8 cellular contexts compared by ENCODE assay signal in the genomic region with DNA sequence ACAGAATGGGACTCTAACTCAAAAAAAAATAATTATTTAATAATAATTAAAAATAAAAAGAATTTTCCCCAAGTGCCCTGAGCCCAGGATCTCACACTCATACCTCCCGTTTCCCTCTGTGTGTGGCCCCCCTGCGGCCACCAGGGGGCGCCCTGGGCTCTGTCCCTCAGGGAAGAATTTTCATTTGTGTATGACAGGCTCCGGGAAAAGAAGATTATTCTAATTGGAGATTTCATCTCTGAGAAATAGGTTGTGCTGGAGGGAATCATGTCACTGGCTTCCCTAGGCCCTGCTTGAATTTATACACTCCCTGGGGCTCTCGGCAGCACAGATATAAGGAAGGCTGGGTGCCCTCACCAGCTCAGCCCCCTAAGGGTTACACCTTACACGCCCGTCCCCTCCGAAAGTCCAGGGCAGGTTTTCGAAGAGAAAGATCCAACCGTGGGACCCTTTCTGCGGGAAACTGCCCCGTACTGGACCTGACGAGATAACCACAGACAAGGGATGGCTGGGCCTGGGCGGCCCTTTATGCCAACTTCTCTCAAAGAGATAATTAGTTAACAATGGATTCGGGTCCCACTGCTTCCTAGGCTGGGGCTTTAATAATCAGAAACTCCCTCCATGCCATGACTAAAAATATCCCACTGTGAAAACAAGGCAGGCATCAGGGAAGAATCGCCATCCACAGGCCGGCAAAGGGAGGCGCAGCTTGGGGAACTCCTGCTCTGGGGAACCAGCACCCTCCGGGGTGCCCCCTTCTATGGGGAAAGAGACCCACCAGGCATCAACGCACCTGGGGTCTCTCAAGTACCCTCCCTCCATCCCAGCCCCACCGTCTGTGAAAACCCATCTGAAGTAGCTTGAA.
DNase-seq lines count a peak whose midpoint lies in the region; ATAC-seq and TF ChIP-seq lines count a peak whose summit lies in the region.

No MANE protein-coding gene starts in this region.

- H3K18ac ChIP-seq in mesendoderm (ENCODE audit: low read length) = no peak overlapping the region

- peak; percentile 85 for DNase-seq in BE2C
- peak; percentile 21 for DNase-seq in HCT116 (ENCODE audit: low read depth, low spot score)
- peak; percentile 60 for DNase-seq in NCI-H748 (lab: John Stamatoyannopoulos, UW; ENCODE audit: unreplicated experiment)
- DNase-seq in activated CD8-positive, alpha-beta T cell treated with anti-CD3 and anti-CD28 coated beads for 36 hours = peak; percentile 80
- peak; percentile 66 for DNase-seq in effector CD4-positive, alpha-beta T cell
- peak; percentile 67 for DNase-seq in mesendoderm
- DNase-seq in stimulated activated CD8-positive, alpha-beta memory T cell treated with anti-CD3 and anti-CD28 coated beads, Interleukin-12 subunit alpha, Interleukin-12 subunit beta, amount 100 ng/mL, for 1 hour (ENCODE audit: low read depth) = peak; percentile 63

- H3K23ac ChIP-seq in mesendoderm (ENCODE audit: low read length) = no peak overlapping the region

- RAD21 ChIA-PET in HCT116 (lab: Charles Lee; ENCODE audit: low non-redundant PET in 1 of 2, low total read pairs in 2 of 2, uncharacterized antibody in 2 of 2, unreplicated experiment in 2 of 2) = interaction anchor here in 1 of 2 experiments (1.5 kb wide), 1 partner anchor 53 kb away, joined by 4 read pairs; no protein-coding TSS in a partner anchor

- H3K27me3 ChIP-seq in BE2C (no peaks in the 10 kb centered on the region), HCT116 (ENCODE audit: insufficient read depth, low read length) (no peaks in the 10 kb centered on the region), mesendoderm (ENCODE audit: insufficient read depth, low read length, poor library complexity) (no peaks in the 10 kb centered on the region)

- no peak overlapping the region for H4K8ac ChIP-seq in mesendoderm (ENCODE audit: low read depth, low read length)

- TF ChIP-seq POLR2A in HCT116 (IDR thresholded peaks at IDR 0.05; ENCODE audit: borderline replicate concordance, extremely low read depth, insufficient read depth, insufficient read length) = no peak

- H3K36me3 Mint-ChIP-seq in activated CD8-positive, alpha-beta T cell treated with anti-CD3 and anti-CD28 coated beads for 36 hours (ENCODE audit: low read depth) = peaks cover 2% of the 10 kb centered on the region

- ATAC-seq in HCT116 (peak; percentile 96), HG02610 (IDR thresholded peaks at IDR 0.05; ENCODE audit: unreplicated experiment) (no peak)
- ATAC-seq in activated CD8-positive, alpha-beta T cell treated with anti-CD3 and anti-CD28 coated beads for 36 hours = peak; percentile 78

- no peak overlapping the region for H3K56ac ChIP-seq in mesendoderm (ENCODE audit: low read length)

- H2AK5ac ChIP-seq in mesendoderm (ENCODE audit: low read length) = no peak overlapping the region

- BruUV-seq in HCT116 (replicated peaks; lab: Mats Ljungman, UMichigan) = no TSS peak

- peak overlapping the region; percentile 56 for H2AFZ ChIP-seq in HCT116 (ENCODE audit: low read depth, low read length, poor library complexity, severe bottlenecking)

- H3K9ac ChIP-seq in HCT116 (ENCODE audit: low read length) = peak overlapping the region; percentile 1; the same call in 1 of the 2 replicates
- H3K9ac ChIP-seq in mesendoderm (ENCODE audit: low read length) = no peak overlapping the region

- no peak overlapping the region for H4K5ac ChIP-seq in mesendoderm (ENCODE audit: low read length)

- H3K79me2 ChIP-seq in HCT116 (ENCODE audit: insufficient read depth, low read length) = no peaks in the 10 kb centered on the region
- H3K79me2 ChIP-seq in mesendoderm (ENCODE audit: control insufficient read depth, insufficient read depth, low read length) = no peaks in the 10 kb centered on the region

- no peaks in the 10 kb centered on the region for H3K27me3 Mint-ChIP-seq in activated CD8-positive, alpha-beta T cell treated with anti-CD3 and anti-CD28 coated beads for 36 hours

- no peaks in the 10 kb centered on the region for H3K9me2 ChIP-seq in HCT116 (ENCODE audit: insufficient read depth)

- POLR2A ChIA-PET in HCT116 (lab: Charles Lee) = no interaction called here
- POLR2A ChIA-PET in activated CD8-positive, alpha-beta T cell treated with anti-CD3 and anti-CD28 coated beads for 36 hours (lab: Charles Lee) = interaction anchor here (1.1 kb wide), 1 partner anchor 19 kb away, joined by 3 read pairs; no protein-coding TSS in a partner anchor

- H3K36me3 ChIP-seq in BE2C (no peaks in the 10 kb centered on the region), HCT116 (ENCODE audit: control insufficient read depth in 1 of 2, insufficient read depth in 2 of 2, low read length in 2 of 2) (no peaks in the 10 kb centered on the region), mesendoderm (ENCODE audit: control insufficient read depth, insufficient read depth, low read length) (peaks cover 9% of the 10 kb centered on the region)

- H3K27ac Mint-ChIP-seq in activated CD8-positive, alpha-beta T cell treated with anti-CD3 and anti-CD28 coated beads for 36 hours = no peak overlapping the region

- no peak overlapping the region for H3K4me3 Mint-ChIP-seq in activated CD8-positive, alpha-beta T cell treated with anti-CD3 and anti-CD28 coated beads for 36 hours

- TF ChIP-seq RAD21 in HCT116 (IDR thresholded peaks at IDR 0.05; ENCODE audit: low read depth) = peak; percentile 78

- H3K79me1 ChIP-seq in mesendoderm (ENCODE audit: low read length) = peaks cover 5% of the 10 kb centered on the region

- H3K4ac ChIP-seq in mesendoderm (ENCODE audit: low read depth, low read length) = no peak overlapping the region

- CTCF ChIA-PET in HCT116 (lab: Charles Lee) = interaction anchor here (0.7 to 2.0 kb wide), 7 partner anchors 8 to 181 kb away, joined by 3 to 9 read pairs (median 3); partner anchors contain the start of gene MORN3
- CTCF ChIA-PET in activated CD8-positive, alpha-beta T cell treated with anti-CD3 and anti-CD28 coated beads for 36 hours (lab: Charles Lee) = interaction anchor here (0.6 to 3.9 kb wide), 26 partner anchors 9 to 212 kb away, joined by 3 to 25 read pairs (median 4); partner anchors contain the start of gene MORN3

- TF ChIP-seq CTCF in BE2C (IDR thresholded peaks at IDR 0.05; ENCODE audit: low read depth, low read length) = peak; percentile 98
- peak; percentile 85 to 98 (median 86) for TF ChIP-seq CTCF in HCT116 (IDR thresholded peaks at IDR 0.05 in 2 of 3, conservative IDR thresholded peaks at IDR 0.05 in 1 of 3; ENCODE audit: borderline replicate concordance in 1 of 3, insufficient read depth in 1 of 3, low read depth in 2 of 3, low read length in 2 of 3)
- peak; percentile 99 for TF ChIP-seq CTCF in activated CD8-positive, alpha-beta T cell treated with anti-CD3 and anti-CD28 coated beads for 36 hours (IDR thresholded peaks at IDR 0.05)

- H3K4me1 ChIP-seq in BE2C = peaks cover 7% of the 10 kb centered on the region; the same call in 1 of the 2 replicates
- H3K4me1 ChIP-seq in HCT116 (ENCODE audit: control insufficient read depth in 1 of 2, insufficient read depth in 2 of 2, low read length in 2 of 2) = peaks cover 6 to 17% of the 10 kb centered on the region in 2 experiments; a peak in 3 of 4 replicates
- H3K4me1 ChIP-seq in mesendoderm (ENCODE audit: control insufficient read depth, low read depth, low read length) = no peaks in the 10 kb centered on the region

- peak overlapping the region; percentile 46 for H3K4me2 ChIP-seq in HCT116 (ENCODE audit: low read length)
- no peak overlapping the region for H3K4me2 ChIP-seq in mesendoderm (ENCODE audit: low read length)

- H4K20me1 ChIP-seq in HCT116 (ENCODE audit: insufficient read depth) = no peaks in the 10 kb centered on the region

- H3K4me1 Mint-ChIP-seq in activated CD8-positive, alpha-beta T cell treated with anti-CD3 and anti-CD28 coated beads for 36 hours (ENCODE audit: low read depth) = peaks cover 17% of the 10 kb centered on the region

- H2BK5ac ChIP-seq in mesendoderm (ENCODE audit: low read length) = no peak overlapping the region

- no peak overlapping the region for H2BK15ac ChIP-seq in mesendoderm (replicated peaks; ENCODE audit: low read depth)

- intact Hi-C loops in HCT116 (cut with micrococcal nuclease) = loop anchor here (1.0 to 5.0 kb wide), 2 partner anchors 127 to 182 kb away; partner anchors contain the start of gene ORAI1
- intact Hi-C loops in activated CD8-positive, alpha-beta T cell treated with anti-CD3 and anti-CD28 coated beads for 36 hours (cut with micrococcal nuclease) = loop anchor here (5.0 to 10.0 kb wide), 4 partner anchors 32 to 185 kb away; partner anchors contain the start of genes KDM2B and ORAI1

- no CpG with 5 or more reads among the region's 21 CpGs for WGBS in mesendoderm (ENCODE audit: extremely low coverage, insufficient coverage, low lambda C conversion rate)

- H3K9me3 Mint-ChIP-seq in activated CD8-positive, alpha-beta T cell treated with anti-CD3 and anti-CD28 coated beads for 36 hours = no peaks in the 10 kb centered on the region

- H3K9me3 ChIP-seq in BE2C = no peaks in the 10 kb centered on the region
- no peaks in the 10 kb centered on the region for H3K9me3 ChIP-seq in HCT116 (ENCODE audit: control insufficient read depth in 1 of 2, insufficient read depth in 1 of 2, low read depth in 1 of 2, low read length in 2 of 2)

- no peak overlapping the region for H3K27ac ChIP-seq in HCT116 (ENCODE audit: low read depth, low read length)
- no peak overlapping the region for H3K27ac ChIP-seq in mesendoderm (ENCODE audit: low read depth, low read length)

- H2BK120ac ChIP-seq in mesendoderm (ENCODE audit: low read depth, low read length) = no peak overlapping the region

- H3K4me3 ChIP-seq in BE2C (ENCODE audit: low read depth, low read length) (peak overlapping the region; percentile 50), HCT116 (replicated peaks in 1 of 2; ENCODE audit: low read depth in 1 of 2, low read length in 2 of 2) (peak overlapping the region; percentile 2 to 17; a peak in 3 of 4 replicates), mesendoderm (ENCODE audit: low read length) (no peak overlapping the region)

TF ChIP-seq in HCT116, 20 proteins besides CTCF, POLR2A, EP300 and RAD21 (continues in another document):
- TF ChIP-seq EZH2 (IDR thresholded peaks at IDR 0.05) (no peak), JUND (IDR thresholded peaks at IDR 0.05) (no peak), ZNF274 (IDR thresholded peaks at IDR 0.05; ENCODE audit: low read depth, low read length) (no peak), TCF7L2 (IDR thresholded peaks at IDR 0.05; ENCODE audit: borderline replicate concordance, extremely low read depth, insufficient read depth, insufficient read length) (no peak)
- TF ChIP-seq, protein P1, sequence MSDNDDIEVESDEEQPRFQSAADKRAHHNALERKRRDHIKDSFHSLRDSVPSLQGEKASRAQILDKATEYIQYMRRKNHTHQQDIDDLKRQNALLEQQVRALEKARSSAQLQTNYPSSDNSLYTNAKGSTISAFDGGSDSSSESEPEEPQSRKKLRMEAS (IDR thresholded peaks at IDR 0.05) = no peak

Comparison
In these comparisons a context has a peak if more than half of its experiments do, and no peak if none do; other contexts are left out.
1. DNase-seq: peak in every context shown above with its lines; median percentile 85 in BE2C; 80 in activated CD8-positive, alpha-beta T cell treated with anti-CD3 and anti-CD28 coated beads for 36 hours; 67 in mesendoderm; 66 in effector CD4-positive, alpha-beta T cell; 63 in stimulated activated CD8-positive, alpha-beta memory T cell treated with anti-CD3 and anti-CD28 coated beads, Interleukin-12 subunit alpha, Interleukin-12 subunit beta, amount 100 ng/mL, for 1 hour; 60 in NCI-H748; 21 in HCT116.